Comparison of ENCODE assay signal across 9 cellular contexts in genomic region chr13:91078093-91078679, GRCh38.
DNase-seq lines count a peak whose midpoint lies in the region; TF ChIP-seq lines count a peak whose summit lies in the region.
"Had no signal": no experiment of that assay in that cellular context is flagged by ENCODE, and none has a peak within 500 bp of the region (broad histone marks: within the 10 kb centered on the region; RNA-seq: fewer than 3 reads in every experiment).

No MANE protein-coding gene starts in this region.

- TF ChIP-seq CTCF in GM12875 (IDR thresholded peaks at IDR 0.05; ENCODE audit: borderline replicate concordance, insufficient read depth, low read depth, low read length) (0 out of 2 replicates have a peak, but pooled peaks have one; percentile 16), foreskin fibroblast (IDR thresholded peaks at IDR 0.05; ENCODE audit: low read depth, low read length) (peak; percentile 8), ovary (IDR thresholded peaks at IDR 0.05) (no peak)

- no peaks in the 10 kb centered on the region for H3K9me3 ChIP-seq in ovary

- H3K27ac ChIP-seq in ovary: no peak overlapping the region

- H3K27me3 ChIP-seq in ovary: no peaks in the 10 kb centered on the region

- no peak for TF ChIP-seq POLR2A in ovary (IDR thresholded peaks at IDR 0.05)

- DNase-seq in A172 (ENCODE audit: low spot score): peak; percentile 11
- peak; percentile 4 for DNase-seq in RPMI8226
- DNase-seq in foreskin fibroblast: no peak
- no peak for DNase-seq in activated naive CD4-positive, alpha-beta T cell treated with Interleukin-2 at 50 U/mL for 16 hours
- DNase-seq in NCI-H2029 (lab: John Stamatoyannopoulos, UW): no peak
- no peak for DNase-seq in ovary
- DNase-seq in stimulated activated naive CD4-positive, alpha-beta T cell treated with Interleukin-2 at 50 U/mL for 16 hours (lab: John Stamatoyannopoulos, UW): no peak
- DNase-seq: activated gamma-delta T cell had no signal

- intact Hi-C loops in ovary (cut with DNase I): no loop called here

- 12 to 22% (median 15%) methylated on average over 4 of the region's 4 CpGs for WGBS in ovary, 3 donors

- H3K4me3 ChIP-seq in GM12875 (ENCODE audit: low read depth, low read length) (no peak overlapping the region), foreskin fibroblast (ENCODE audit: low read depth in 1 of 2, low read length in 2 of 2) (no peak overlapping the region), ovary (no peak overlapping the region)

- no peaks in the 10 kb centered on the region for H3K4me1 ChIP-seq in ovary (ENCODE audit: insufficient read depth)

- H3K36me3 ChIP-seq in ovary: no peaks in the 10 kb centered on the region

- no peak for TF ChIP-seq EP300 in ovary (IDR thresholded peaks at IDR 0.05)

Comparison
In these comparisons a context has a peak if more than half of its experiments do, and no peak if none do; other contexts are left out.
1. DNase-seq: peak in A172 (single experiment) and RPMI8226 (single experiment); none in foreskin fibroblast (0 of 2), activated naive CD4-positive, alpha-beta T cell treated with Interleukin-2 at 50 U/mL for 16 hours (single experiment), NCI-H2029 (single experiment), ovary (0 of 5) and stimulated activated naive CD4-positive, alpha-beta T cell treated with Interleukin-2 at 50 U/mL for 16 hours (single experiment).
2. CTCF ChIP-seq: peak in GM12875 (single experiment) and foreskin fibroblast (single experiment); none in ovary (0 of 3).